ENCODE assay signal across 8 cellular contexts in genomic region chr12:54984602-54985376, GRCh38. TPM values are rescaled to one million over a fixed set of nuclear protein-coding genes. Genes with fewer than 3 reads are reported as not detected.
DNase-seq lines count a peak whose midpoint lies in the region; ATAC-seq, FAIRE-seq and TF ChIP-seq lines count a peak whose summit lies in the region.

A gene with protein sequence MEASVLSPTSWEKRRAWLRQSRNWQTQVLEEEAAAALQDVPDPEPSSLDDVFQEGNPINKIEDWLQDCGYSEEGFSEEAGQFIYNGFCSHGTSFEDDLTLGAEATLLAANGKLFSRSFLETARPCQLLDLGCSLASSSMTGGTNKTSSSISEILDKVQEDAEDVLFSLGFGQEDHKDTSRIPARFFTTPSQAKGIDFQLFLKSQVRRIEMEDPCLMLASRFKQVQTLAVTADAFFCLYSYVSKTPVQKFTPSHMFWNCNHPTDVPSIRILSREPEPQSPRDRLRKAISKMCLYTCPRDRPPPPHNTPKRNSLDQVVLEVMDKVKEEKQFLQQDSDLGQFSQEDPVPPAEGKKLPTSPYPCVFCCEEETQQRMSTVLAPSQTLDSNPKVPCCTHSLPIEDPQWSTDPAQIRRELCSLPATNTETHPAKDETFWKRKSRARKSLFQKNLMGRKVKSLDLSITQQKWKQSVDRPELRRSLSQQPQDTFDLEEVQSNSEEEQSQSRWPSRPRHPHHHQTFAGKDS (minus strand): TSS chr12:54984762. CDS start chr12:54974562, 10,200 bp downstream.

- H3K4me3 ChIP-seq in GM06990 (replicated peaks; ENCODE audit: low read depth, low read length) (peak within 1 kb of the TSS; percentile 64), kidney (ENCODE audit: low read length in 2 of 2) (no peak within 1 kb of the TSS)

- no peak within 1 kb of the TSS for H3K4me3 Mint-ChIP-seq in mesothelial cell of epicardium

- DNase-seq in GM06990 (ENCODE audit: extremely low read depth, insufficient read length) (peak; percentile 75), MV-4-11 (lab: John Stamatoyannopoulos, UW) (peak; percentile 91), kidney (peak; percentile 83), iPS-NIHi7 (ENCODE audit: extremely low spot score) (no peak), mesothelial cell of epicardium (ENCODE audit: low spot score in 2 of 2, unreplicated experiment in 2 of 2) (no peak)
- peak; percentile 84 for DNase-seq in activated CD8-positive, alpha-beta memory T cell treated with anti-CD3 and anti-CD28 coated beads, Interleukin-2, amount 50 U/mL, for 48 hours
- peak; percentile 56 to 84 for DNase-seq in stimulated activated CD8-positive, alpha-beta memory T cell treated with anti-CD3 and anti-CD28 coated beads, Interleukin-7, amount 100 ng/mL, for 48 hours (ENCODE audit: extremely low read depth in 1 of 2, low read depth in 1 of 2)

- H3K36me3 ChIP-seq in GM06990 (ENCODE audit: control insufficient read depth, insufficient read depth, low read length) (no peaks in the 10 kb centered on the region; the same call in 1 of the 2 replicates), kidney (ENCODE audit: control insufficient read depth in 1 of 2, insufficient read depth in 2 of 2, low read length in 2 of 2) (no peaks in the 10 kb centered on the region)

- H3K9ac ChIP-seq in kidney (ENCODE audit: low read length in 2 of 2) = no peak within 1 kb of the TSS

- H3K27me3 ChIP-seq in GM06990 (replicated peaks; ENCODE audit: control insufficient read depth, insufficient read depth, low read length) = no peaks in the 10 kb centered on the region

- peaks cover 35% of the 10 kb centered on the region for H3K27me3 Mint-ChIP-seq in mesothelial cell of epicardium (ENCODE audit: low read depth)

- no peak for FAIRE-seq in kidney (lab: Jason Lieb, UNC)

- TF ChIP-seq CTCF in GM06990 (IDR thresholded peaks at IDR 0.05; ENCODE audit: insufficient read depth, low read length, poor library complexity, severe bottlenecking) (no peak), kidney (IDR thresholded peaks at IDR 0.05; ENCODE audit: borderline replicate concordance, extremely low read depth, insufficient read depth) (no peak), mesothelial cell of epicardium (IDR thresholded peaks at IDR 0.05; ENCODE audit: unreplicated experiment) (no peak)

- ATAC-seq in GM21737 (IDR thresholded peaks at IDR 0.05; ENCODE audit: unreplicated experiment) = peak; percentile 94

- H3K27ac ChIP-seq in kidney (ENCODE audit: low read depth in 2 of 2, low read length in 2 of 2) = no peak within 1 kb of the TSS

- H3K36me3 Mint-ChIP-seq in mesothelial cell of epicardium = no peaks in the 10 kb centered on the region

- no peaks in the 10 kb centered on the region for H3K9me3 ChIP-seq in kidney (ENCODE audit: control insufficient read depth in 1 of 2, low read length in 2 of 2)

- no peaks in the 10 kb centered on the region for H3K4me1 ChIP-seq in kidney (ENCODE audit: control insufficient read depth in 1 of 2, insufficient read depth in 1 of 2, low read depth in 1 of 2, low read length in 2 of 2)

- peaks cover 2% of the 10 kb centered on the region for H3K4me1 Mint-ChIP-seq in mesothelial cell of epicardium

- intact Hi-C loops in kidney (cut with DNase I) = no loop called here

- H3K9me3 Mint-ChIP-seq in mesothelial cell of epicardium = no peaks in the 10 kb centered on the region

- no peak within 1 kb of the TSS for H3K27ac Mint-ChIP-seq in mesothelial cell of epicardium

RNA-seq across cellular contexts. Expression of the gene that starts here (rescaled TPM):
- 4.9 TPM for total RNA-seq in kidney
- not detected for polyA plus RNA-seq in kidney (ENCODE audit: insufficient read depth, low read depth, low replicate concordance)
- 0.16 to 0.31 TPM (median 0.20 TPM) in 3 replicates for total RNA-seq in mesothelial cell of epicardium

Comparison
In these comparisons a context has a peak if more than half of its experiments do, and no peak if none do; other contexts are left out.
1. DNase-seq: peak in GM06990 (single experiment), MV-4-11 (single experiment), activated CD8-positive, alpha-beta memory T cell treated with anti-CD3 and anti-CD28 coated beads, Interleukin-2, amount 50 U/mL, for 48 hours (single experiment), kidney (single experiment) and stimulated activated CD8-positive, alpha-beta memory T cell treated with anti-CD3 and anti-CD28 coated beads, Interleukin-7, amount 100 ng/mL, for 48 hours (2 of 2); none in iPS-NIHi7 (single experiment) and mesothelial cell of epicardium (0 of 2).